ENCODE assay signal across 29 cellular contexts in the genomic region with DNA sequence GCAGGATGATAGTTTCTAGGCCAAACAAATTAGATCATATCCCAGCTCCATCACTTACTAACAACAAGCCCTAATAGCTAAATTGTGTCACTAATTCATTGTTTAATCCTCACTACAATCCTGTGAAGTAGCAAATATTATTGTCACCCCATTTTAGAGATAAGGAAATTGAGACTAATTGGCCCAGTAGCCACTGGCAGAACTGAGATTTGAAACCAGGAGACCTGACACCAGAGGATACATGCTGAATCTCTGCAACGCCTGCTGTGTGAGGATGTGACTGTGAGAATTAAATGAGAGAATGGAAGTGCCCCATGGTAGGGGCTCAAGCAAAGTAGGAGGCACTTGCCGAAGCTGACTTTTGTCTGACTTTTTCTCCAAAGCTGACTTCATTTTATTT.
"Had no signal": no experiment of that assay in that cellular context is flagged by ENCODE, and none has a peak within 500 bp of the region (broad histone marks: within the 10 kb centered on the region; RNA-seq: fewer than 3 reads in every experiment).

No MANE protein-coding gene starts in this region.

- H3K4me3 ChIP-seq: PC-9, SJCRH30, SK-N-MC had no signal

- DNase-seq: MM.1S, MV-4-11, NCI-H1092, NCI-H1105, NCI-H1417 treated with DMSO at 0.1 percent for 48 hours, NCI-H1436 treated with DMSO at 0.1 percent for 48 hours, NCI-H1694 treated with DMSO at 0.1 percent for 48 hours, NCI-H187 treated with DMSO at 0.1 percent for 48 hours, NCI-H2029, NCI-H2081, NCI-H2171 treated with DMSO at 0.1 percent for 48 hours, NCI-H2227 treated with DMSO at 0.1 percent for 48 hours, NCI-H345, NCI-H446, NCI-H510A treated with DMSO at 0.1 percent for 48 hours, NCI-H524 treated with DMSO at 0.1 percent for 48 hours, NCI-H69, NCI-H748 treated with DMSO at 0.1 percent for 48 hours, NCI-H82, PC-9, SHP77, SIG-M5, SJCRH30, T-cell had no signal

- H3K4me1 ChIP-seq: SJCRH30 had no signal

- H3K27ac ChIP-seq: PC-9, RWPE1, SJCRH30, SK-N-MC had no signal

- H3K4me2 ChIP-seq: PC-9 had no signal

- H2AFZ ChIP-seq: PC-9 had no signal

- ATAC-seq: Panc1, Right ventricle myocardium inferior, SK-N-SH treated with all-trans-retinoic acid at 6 μM for 48 hours, T-cell had no signal

- H3K27me3 ChIP-seq: SJCRH30 had no signal

- H3K36me3 ChIP-seq: SJCRH30 had no signal

- H3K9me3 ChIP-seq: SJCRH30 had no signal
